ENCODE assay signal across 11 cellular contexts in genomic region chr14:100030441-100031153, GRCh38. TPM values are rescaled to one million over a fixed set of nuclear protein-coding genes. Genes with fewer than 3 reads are reported as not detected.
DNase-seq lines count a peak whose midpoint lies in the region; ATAC-seq and TF ChIP-seq lines count a peak whose summit lies in the region.
"Had no signal": no experiment of that assay in that cellular context is flagged by ENCODE, and none has a peak within 500 bp of the region (broad histone marks: within the 10 kb centered on the region; RNA-seq: fewer than 3 reads in every experiment).

No MANE protein-coding gene starts in this region.

- no peak overlapping the region for H3K14ac ChIP-seq in trophoblast cell (ENCODE audit: low read length)

- no peak overlapping the region for H2BK5ac ChIP-seq in trophoblast cell (ENCODE audit: low read depth, low read length, poor library complexity)

- POLR2A ChIA-PET in BJ (lab: Charles Lee), result interaction anchor here (0.7 kb wide), 1 partner anchor 53 kb away, joined by 3 read pairs; no protein-coding TSS in a partner anchor

- no peak overlapping the region for H4K8ac ChIP-seq in trophoblast cell (ENCODE audit: low read depth, low read length)

- peaks cover 5 to 21% of the 10 kb centered on the region in 2 experiments for H3K4me1 ChIP-seq in trophoblast cell (ENCODE audit: control insufficient read depth in 1 of 2, insufficient read depth in 2 of 2, low read length in 2 of 2)
- H3K4me1 ChIP-seq in endodermal cell (ENCODE audit: control insufficient read depth, insufficient read depth, low read length), result no peaks in the 10 kb centered on the region

- no peak overlapping the region for H3K9ac ChIP-seq in trophoblast cell (ENCODE audit: low read length)
- H3K9ac ChIP-seq in endodermal cell (ENCODE audit: extremely low read depth, low read length, poor library complexity, severe bottlenecking), result no peak overlapping the region

- TF ChIP-seq CTCF in BJ (IDR thresholded peaks at IDR 0.05; ENCODE audit: insufficient read depth, low read depth, low read length) (no peak), endodermal cell (conservative IDR thresholded peaks at IDR 0.05) (no peak)

- no peaks in the 10 kb centered on the region for H3K9me3 Mint-ChIP-seq in endodermal cell
- H3K9me3 Mint-ChIP-seq: stimulated activated naive CD8-positive, alpha-beta T cell treated with anti-CD3 and anti-CD28 coated beads, Interleukin-15, amount 100 ng/mL, for 72 hours had no signal

- no peak overlapping the region for H3K4ac ChIP-seq in trophoblast cell (ENCODE audit: low read depth, low read length)

- H3K4me3 ChIP-seq in BJ (ENCODE audit: low read depth, low read length) (no peak overlapping the region), trophoblast cell (ENCODE audit: low read depth, low read length) (no peak overlapping the region), endodermal cell (ENCODE audit: low read length) (no peak overlapping the region)
- H3K4me3 ChIP-seq: K562 had no signal

- no peak overlapping the region for H3K4me2 ChIP-seq in trophoblast cell (ENCODE audit: low read length)

- ATAC-seq in T-helper 17 cell (no peak), left colon (no peak), HG03442 (IDR thresholded peaks at IDR 0.05; ENCODE audit: unreplicated experiment) (no peak)
- ATAC-seq: K562; stimulated activated naive CD8-positive, alpha-beta T cell treated with anti-CD3 and anti-CD28 coated beads, Interleukin-15, amount 100 ng/mL, for 72 hours had no signal

- H3K4me3 Mint-ChIP-seq in T-helper 17 cell (no peak overlapping the region), endodermal cell (no peak overlapping the region)
- H3K4me3 Mint-ChIP-seq: stimulated activated naive CD8-positive, alpha-beta T cell treated with anti-CD3 and anti-CD28 coated beads, Interleukin-15, amount 100 ng/mL, for 72 hours had no signal

- H3K23ac ChIP-seq in trophoblast cell (ENCODE audit: low read length), result no peak overlapping the region

- WGBS in trophoblast cell (ENCODE audit: extremely low coverage, insufficient coverage, insufficient read length), result no CpG with 5 or more reads among the region's 7 CpGs
- WGBS in endodermal cell (ENCODE audit: insufficient coverage in 1 of 2, insufficient read length in 1 of 2), 2 experiments, result 93 to 98% methylated on average over 6 to 7 of the region's 7 CpGs

- H3K4me1 Mint-ChIP-seq in T-helper 17 cell (peaks cover 2% of the 10 kb centered on the region), endodermal cell (peaks cover 9% of the 10 kb centered on the region)

- no peak overlapping the region for H4K91ac ChIP-seq in trophoblast cell (ENCODE audit: low read depth, low read length)

- H2BK12ac ChIP-seq in trophoblast cell (ENCODE audit: low read length), result no peak overlapping the region

- H3K79me2 ChIP-seq in trophoblast cell (ENCODE audit: control insufficient read depth, insufficient read depth, low read length, poor library complexity), result no peaks in the 10 kb centered on the region

- H3K27ac Mint-ChIP-seq in T-helper 17 cell, result no peak overlapping the region
- no peak overlapping the region for H3K27ac Mint-ChIP-seq in endodermal cell
- H3K27ac Mint-ChIP-seq: stimulated activated naive CD8-positive, alpha-beta T cell treated with anti-CD3 and anti-CD28 coated beads, Interleukin-15, amount 100 ng/mL, for 72 hours had no signal

- H2BK120ac ChIP-seq in trophoblast cell (ENCODE audit: insufficient read depth, low read length, poor library complexity), result no peak overlapping the region

- CTCF ChIA-PET in BJ (lab: Yijun Ruan, JAX), result interaction anchor here (0.7 to 1.0 kb wide), 2 partner anchors 9 to 15 kb away, joined by 4 to 5 read pairs; no protein-coding TSS in a partner anchor

- H3K36me3 Mint-ChIP-seq in T-helper 17 cell (ENCODE audit: low read depth) (no peaks in the 10 kb centered on the region), endodermal cell (ENCODE audit: low read depth) (no peaks in the 10 kb centered on the region)

- H3K36me3 ChIP-seq in BJ (ENCODE audit: control insufficient read depth, insufficient read depth, low read length) (no peaks in the 10 kb centered on the region), trophoblast cell (ENCODE audit: control insufficient read depth in 1 of 2, insufficient read depth in 2 of 2, low read length in 2 of 2) (no peaks in the 10 kb centered on the region), endodermal cell (ENCODE audit: control insufficient read depth, insufficient read depth, low read length) (no peaks in the 10 kb centered on the region)

- H4K12ac ChIP-seq in trophoblast cell (ENCODE audit: low read depth, low read length), result no peak overlapping the region

- H3K9me3 ChIP-seq in trophoblast cell (ENCODE audit: insufficient read depth, low read depth, low read length) (no peaks in the 10 kb centered on the region), T-helper 17 cell (ENCODE audit: control insufficient read depth, low read length, poor library complexity, severe bottlenecking) (no peaks in the 10 kb centered on the region), endodermal cell (ENCODE audit: control insufficient read depth, low read length) (no peaks in the 10 kb centered on the region)

- H3K27me3 ChIP-seq in BJ (ENCODE audit: control insufficient read depth, insufficient read depth, low read length) (no peaks in the 10 kb centered on the region), trophoblast cell (ENCODE audit: insufficient read depth, low read length) (no peaks in the 10 kb centered on the region), endodermal cell (ENCODE audit: control insufficient read depth, insufficient read depth, low read length, poor library complexity, severe bottlenecking) (peaks cover 19% of the 10 kb centered on the region)

- no peak overlapping the region for H3K18ac ChIP-seq in trophoblast cell (ENCODE audit: low read length)

- H2AK5ac ChIP-seq in trophoblast cell (ENCODE audit: low read length), result no peak overlapping the region

- H3K27me3 Mint-ChIP-seq in T-helper 17 cell (peaks cover 10% of the 10 kb centered on the region), endodermal cell (ENCODE audit: insufficient read depth) (peaks cover 58% of the 10 kb centered on the region)
- H3K27me3 Mint-ChIP-seq: stimulated activated naive CD8-positive, alpha-beta T cell treated with anti-CD3 and anti-CD28 coated beads, Interleukin-15, amount 100 ng/mL, for 72 hours had no signal

- H3K27ac ChIP-seq in trophoblast cell (ENCODE audit: low read depth, low read length) (no peak overlapping the region), endodermal cell (ENCODE audit: low read depth, low read length) (no peak overlapping the region)

- peaks cover 3% of the 10 kb centered on the region for H3K79me1 ChIP-seq in trophoblast cell (ENCODE audit: low read length)

- H2AFZ ChIP-seq in trophoblast cell (ENCODE audit: insufficient read depth, low read length, poor library complexity), result no peak overlapping the region

- intact Hi-C loops in left colon (cut with DNase I, micrococcal nuclease), result no loop called here

- peak; percentile 62 for DNase-seq in BJ (ENCODE audit: low read depth)
- peak; percentile 71 for DNase-seq in RPMI7951 (ENCODE audit: low read depth)
- DNase-seq in fibroblast of gingiva (ENCODE audit: low read depth), result peak; percentile 82
- peak; percentile 33 to 77 for DNase-seq in trophoblast cell
- no peak for DNase-seq in T-helper 17 cell
- no peak for DNase-seq in endodermal cell
- no peak for DNase-seq in left colon
- DNase-seq: activated CD4-positive, alpha-beta T cell treated with anti-CD3 and anti-CD28 coated beads for 48 hours; stimulated activated naive CD8-positive, alpha-beta T cell treated with anti-CD3 and anti-CD28 coated beads, Interleukin-15, amount 100 ng/mL, for 72 hours had no signal

RNA-seq across cellular contexts. Expression of gene EVL, which starts 34.6 kb away (rescaled TPM):
- 14.2 and 18.6 TPM in 2 replicates for polyA plus RNA-seq in BJ (2011; rRNA removed)
- 13.6 and 17.2 TPM in 2 replicates for polyA minus RNA-seq in BJ (2011; rRNA and poly(A)+ RNA removed)
- 2.2 and 2.9 TPM in 2 replicates for total RNA-seq in RPMI7951 (2014; rRNA removed; shearing (Covaris generic))
- polyA plus RNA-seq in trophoblast cell (2013), result 31.4 and 32.7 TPM in 2 replicates
- 100 to 1,000 TPM; 793 to 831 TPM for total RNA-seq in T-helper 17 cell
- 10 to 100 TPM; 61.1 to 71.3 TPM for total RNA-seq in endodermal cell
- polyA plus RNA-seq in endodermal cell (2013, experiment 1 of 2), result 234 TPM
- polyA plus RNA-seq in endodermal cell (2013, experiment 2 of 2), result 188 TPM
- total RNA-seq in left colon, result 10 to 100 TPM in 1 of 2 donors, 1 to 10 TPM in 1; 9.7 to 25.0 TPM

Comparison
In these comparisons a context has a peak if more than half of its experiments do, and no peak if none do; other contexts are left out.
1. DNase-seq: peak in BJ (single experiment), RPMI7951 (single experiment), fibroblast of gingiva (single experiment) and trophoblast cell (2 of 2); none in T-helper 17 cell (0 of 3), endodermal cell (single experiment) and left colon (0 of 2).
2. RNA of gene EVL, which starts 34.6 kb away (total RNA-seq): 793 to 831 TPM in T-helper 17 cell; 61.1 to 71.3 TPM in endodermal cell, 9.7 to 25.0 TPM in left colon and 2.2 to 2.9 TPM in RPMI7951; every median in the first group is over 10 times any median in the second.